Comparison of ENCODE assay signal across 10 cellular contexts in the genomic region with DNA sequence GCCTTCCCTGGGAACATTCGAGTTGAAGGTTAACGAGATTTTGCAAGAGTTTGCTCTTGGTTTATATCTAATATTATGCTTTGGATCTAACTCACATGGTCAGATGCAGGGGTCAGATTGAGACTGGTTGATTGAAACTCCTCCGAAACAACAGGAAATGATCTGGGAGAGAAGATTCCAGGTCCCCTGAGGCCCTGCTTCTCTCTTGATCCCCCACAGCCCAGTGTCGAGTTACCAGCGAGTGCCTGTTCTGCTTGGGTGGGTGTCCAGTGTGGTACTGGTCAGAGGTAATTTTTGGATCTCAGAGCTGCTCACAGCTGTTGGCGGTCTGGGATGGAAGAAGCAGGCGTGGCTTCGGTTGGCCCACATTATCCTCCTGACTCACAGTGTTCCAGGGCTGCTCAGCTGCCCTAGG. TPM values are rescaled to one million over a fixed set of nuclear protein-coding genes. Genes with fewer than 3 reads are reported as not detected.
A peak's percentile ranks its signal among the peaks of the same experiment; 100 is the strongest.
DNase-seq lines count a peak whose midpoint lies in the region; ATAC-seq and TF ChIP-seq lines count a peak whose summit lies in the region.
"Had no signal": no experiment of that assay in that cellular context is flagged by ENCODE, and none has a peak within 500 bp of the region (broad histone marks: within the 10 kb centered on the region; RNA-seq: fewer than 3 reads in every experiment).

No MANE protein-coding gene starts in this region.

- H3K27me3 ChIP-seq in sigmoid colon, result no peaks in the 10 kb centered on the region

- no peak for TF ChIP-seq POLR2A in sigmoid colon (IDR thresholded peaks at IDR 0.05)

- no peak for ATAC-seq in GM18907 (IDR thresholded peaks at IDR 0.05; ENCODE audit: unreplicated experiment)
- ATAC-seq in GM21723 (IDR thresholded peaks at IDR 0.05; ENCODE audit: unreplicated experiment), result no peak

- 74 to 76% methylated on average over 8 of the region's 8 CpGs for WGBS in sigmoid colon, 2 donors

- peak overlapping the region in 3 of 5 experiments; percentile 11 to 69 (median 17) for H3K4me3 Mint-ChIP-seq in brain
- H3K4me3 Mint-ChIP-seq: neural crest cell had no signal

- H3K4me3 ChIP-seq in sigmoid colon, result no peak overlapping the region

- H3K9me3 Mint-ChIP-seq in brain, result no peaks in the 10 kb centered on the region
- H3K9me3 Mint-ChIP-seq: neural crest cell had no signal

- peak overlapping the region; percentile 59 to 73 (median 64) for H3K27ac ChIP-seq in sigmoid colon
- H3K27ac ChIP-seq: WERI-Rb-1 had no signal

- TF ChIP-seq EP300 in sigmoid colon (IDR thresholded peaks at IDR 0.05), result no peak

- peaks cover 4% of the 10 kb centered on the region for H3K36me3 Mint-ChIP-seq in brain

- H3K4me1 Mint-ChIP-seq in brain, result peaks cover 83% of the 10 kb centered on the region

- H3K27ac Mint-ChIP-seq in brain, result peak overlapping the region in 4 of 5 experiments; percentile 38 to 96 (median 92)

- H3K9me3 ChIP-seq in sigmoid colon, result no peaks in the 10 kb centered on the region

- H3K4me1 ChIP-seq in sigmoid colon, result peaks cover 0 to 46% (median 40%) of the 10 kb centered on the region in 4 donors

- intact Hi-C loops in sigmoid colon (cut with DNase I), result no loop called here

- H3K36me3 ChIP-seq in sigmoid colon, result no peaks in the 10 kb centered on the region
- H3K36me3 ChIP-seq: WERI-Rb-1 had no signal

- DNase-seq in EL (peak; percentile 75), hepatic stellate cell (ENCODE audit: low spot score) (peak; percentile 70), sigmoid colon (peak; percentile 96), hypothalamus (lab: John Stamatoyannopoulos, UW) (no peak)
- DNase-seq in activated effector memory CD4-positive, alpha-beta T cell treated with anti-CD3 and anti-CD28 coated beads, Interleukin-2, amount 50 U/mL, for 16 hours, result no peak
- DNase-seq: WERI-Rb-1 had no signal

- no peaks in the 10 kb centered on the region for H3K27me3 Mint-ChIP-seq in brain

- TF ChIP-seq CTCF in brain (conservative IDR thresholded peaks at IDR 0.05) (no peak), sigmoid colon (IDR thresholded peaks at IDR 0.05) (no peak)

RNA-seq across cellular contexts. Expression of a gene that starts 9.2 kb away (rescaled TPM):
- 135 TPM for polyA plus RNA-seq in brain (ENCODE audit: insufficient read depth, low read depth, low replicate concordance)
- 100 to 1,000 TPM; 123 to 230 (median 205) TPM for total RNA-seq in sigmoid colon
- 10 to 100 TPM in 2 of 3 donors, 1 to 10 TPM in 1; 9.0 to 43.6 (median 33.0) TPM for polyA plus RNA-seq in sigmoid colon

Comparison
In these comparisons a context has a peak if more than half of its experiments do, and no peak if none do; other contexts are left out.
1. DNase-seq: peak in EL (single experiment), hepatic stellate cell (single experiment) and sigmoid colon (single experiment); none in hypothalamus (0 of 51) and activated effector memory CD4-positive, alpha-beta T cell treated with anti-CD3 and anti-CD28 coated beads, Interleukin-2, amount 50 U/mL, for 16 hours (single experiment).